ENCODE assay signal across 32 cellular contexts in the genomic region with DNA sequence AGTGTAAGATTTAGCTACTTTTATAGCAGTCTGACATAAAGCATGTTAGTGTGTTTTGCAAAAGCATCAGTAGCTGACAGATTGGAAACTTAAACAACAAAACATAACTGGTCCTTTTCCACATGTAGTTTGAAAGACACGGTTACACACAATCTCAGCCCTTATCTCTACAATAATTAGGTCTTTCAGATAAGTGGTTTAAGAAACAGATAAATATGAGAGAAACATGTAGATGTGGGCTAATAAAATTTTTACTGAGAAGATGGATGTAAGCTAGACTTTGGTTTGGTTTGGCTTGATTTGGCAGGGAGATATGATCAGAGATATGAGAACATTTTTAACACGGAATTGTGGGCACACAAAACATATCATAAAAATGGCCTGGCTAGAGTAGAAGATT.
"Had no signal": no experiment of that assay in that cellular context is flagged by ENCODE, and none has a peak within 500 bp of the region (broad histone marks: within the 10 kb centered on the region; RNA-seq: fewer than 3 reads in every experiment).

No MANE protein-coding gene starts in this region.

- ATAC-seq: activated CD4-positive, alpha-beta T cell treated with anti-CD3 and anti-CD28 coated beads for 36 hours; activated naive CD4-positive, alpha-beta T cell treated with anti-CD3 and anti-CD28 coated beads, Interleukin-2, amount 50 U/mL, for 72 hours; activated T-cell treated with anti-CD3 and anti-CD28 coated beads, Interleukin-2, amount 50 U/mL, for 72 hours; foreskin keratinocyte; gastrocnemius medialis; heart left ventricle had no signal

- H3K4me3 ChIP-seq: coronary artery, esophagus squamous epithelium, gastrocnemius medialis, heart left ventricle had no signal

- H3K27me3 ChIP-seq: brain microvascular endothelial cell, esophagus squamous epithelium, foreskin keratinocyte, gastrocnemius medialis, heart left ventricle had no signal

- H3K4me3 Mint-ChIP-seq: activated CD4-positive, alpha-beta memory T cell treated with anti-CD3 and anti-CD28 coated beads, Interleukin-2, amount 10 ng/mL, durations not matched to agents 7 days and 5 days; activated CD4-positive, alpha-beta T cell treated with anti-CD3 and anti-CD28 coated beads for 36 hours; activated CD4-positive, alpha-beta T cell treated with anti-CD3 and anti-CD28 coated beads, Interleukin-2, amount 10 ng/mL, durations not matched to agents 7 days and 5 days; activated naive CD4-positive, alpha-beta T cell treated with anti-CD3 and anti-CD28 coated beads for 36 hours; activated naive CD8-positive, alpha-beta T cell treated with anti-CD3 and anti-CD28 coated beads, Interleukin-2, amount 10 ng/mL, durations not matched to agents 7 days and 5 days; activated T-cell treated with anti-CD3 and anti-CD28 coated beads, Interleukin-2, amount 50 U/mL, for 24 hours; activated T-cell treated with anti-CD3 and anti-CD28 coated beads, Interleukin-2, amount 50 U/mL, for 72 hours; central memory CD8-positive, alpha-beta T cell; dendritic cell treated with granulocyte-macrophage colony-stimulating factor and Interleukin-4, amounts not matched to agents 40 ng/mL and 50 ng/mL, for 4 days had no signal

- H3K9me3 ChIP-seq: esophagus squamous epithelium, gastrocnemius medialis, heart left ventricle had no signal

- H3K9me3 Mint-ChIP-seq: activated T-cell treated with anti-CD3 and anti-CD28 coated beads, Interleukin-2, amount 50 U/mL, for 24 hours; central memory CD8-positive, alpha-beta T cell; dendritic cell treated with granulocyte-macrophage colony-stimulating factor and Interleukin-4, amounts not matched to agents 40 ng/mL and 50 ng/mL, for 4 days had no signal

- DNase-seq: activated CD4-positive, alpha-beta memory T cell treated with anti-CD3 and anti-CD28 coated beads, Interleukin-2, amount 10 ng/mL, durations not matched to agents 7 days and 5 days; activated CD4-positive, alpha-beta T cell treated with anti-CD3 and anti-CD28 coated beads for 36 hours; activated CD4-positive, alpha-beta T cell treated with anti-CD3 and anti-CD28 coated beads, Interleukin-2, amount 10 ng/mL, durations not matched to agents 7 days and 5 days; activated CD4-positive, alpha-beta T cell treated with anti-CD3 and anti-CD28 coated beads, Interleukin-2, amount 50 U/mL, for 4 hours; activated CD4-positive, CD25-positive, alpha-beta regulatory T cell; activated CD4-positive, CD25-positive, alpha-beta regulatory T cell treated with anti-CD3 and anti-CD28 coated beads, Interleukin-2, amount 50 U/mL, for 72 hours; activated CD8-positive, alpha-beta memory T cell treated with anti-CD3 and anti-CD28 coated beads, Interleukin-2, amount 50 U/mL, for 48 hours; activated effector memory CD4-positive, alpha-beta T cell treated with Interleukin-2 at 50 U/mL for 16 hours; activated gamma-delta T cell treated with Interleukin-2 at 50 U/mL for 16 hours; activated naive CD4-positive, alpha-beta T cell treated with anti-CD3 and anti-CD28 coated beads for 36 hours; activated naive CD8-positive, alpha-beta T cell treated with anti-CD3 and anti-CD28 coated beads, Interleukin-2, amount 10 ng/mL, durations not matched to agents 7 days and 5 days; activated T-cell treated with anti-CD3 and anti-CD28 coated beads for 4 hours; activated T-cell treated with anti-CD3 and anti-CD28 coated beads, Interleukin-2, amount 50 U/mL, for 24 hours; activated T-cell treated with anti-CD3 and anti-CD28 coated beads, Interleukin-2, amount 50 U/mL, for 72 hours; amniotic stem cell; anterior cingulate cortex; brain microvascular endothelial cell; effector CD4-positive, alpha-beta T cell; esophagus squamous epithelium; foreskin keratinocyte; gastrocnemius medialis; glutamatergic neuron; heart left ventricle; T-helper 2 cell had no signal

- H3K4me1 Mint-ChIP-seq: activated CD4-positive, alpha-beta memory T cell treated with anti-CD3 and anti-CD28 coated beads, Interleukin-2, amount 10 ng/mL, durations not matched to agents 7 days and 5 days; activated CD4-positive, alpha-beta T cell treated with anti-CD3 and anti-CD28 coated beads for 36 hours; activated CD4-positive, alpha-beta T cell treated with anti-CD3 and anti-CD28 coated beads, Interleukin-2, amount 10 ng/mL, durations not matched to agents 7 days and 5 days; activated naive CD8-positive, alpha-beta T cell treated with anti-CD3 and anti-CD28 coated beads, Interleukin-2, amount 10 ng/mL, durations not matched to agents 7 days and 5 days; central memory CD8-positive, alpha-beta T cell had no signal

- H3K27ac ChIP-seq: brain microvascular endothelial cell, coronary artery, epithelial cell of prostate, esophagus squamous epithelium, foreskin keratinocyte, gastrocnemius medialis, heart left ventricle had no signal

- H3K36me3 ChIP-seq: brain microvascular endothelial cell had no signal

- H3K4me1 ChIP-seq: esophagus squamous epithelium, foreskin keratinocyte, gastrocnemius medialis, heart left ventricle had no signal

- H3K27ac Mint-ChIP-seq: activated CD4-positive, alpha-beta memory T cell treated with anti-CD3 and anti-CD28 coated beads, Interleukin-2, amount 10 ng/mL, durations not matched to agents 7 days and 5 days; activated CD4-positive, alpha-beta T cell treated with anti-CD3 and anti-CD28 coated beads for 36 hours; activated CD4-positive, alpha-beta T cell treated with anti-CD3 and anti-CD28 coated beads, Interleukin-2, amount 10 ng/mL, durations not matched to agents 7 days and 5 days; activated naive CD4-positive, alpha-beta T cell treated with anti-CD3 and anti-CD28 coated beads for 36 hours; activated naive CD4-positive, alpha-beta T cell treated with anti-CD3 and anti-CD28 coated beads, Interleukin-2, amount 50 U/mL, for 72 hours; activated naive CD8-positive, alpha-beta T cell treated with anti-CD3 and anti-CD28 coated beads, Interleukin-2, amount 10 ng/mL, durations not matched to agents 7 days and 5 days; activated T-cell treated with anti-CD3 and anti-CD28 coated beads, Interleukin-2, amount 50 U/mL, for 24 hours; activated T-cell treated with anti-CD3 and anti-CD28 coated beads, Interleukin-2, amount 50 U/mL, for 72 hours; dendritic cell treated with granulocyte-macrophage colony-stimulating factor and Interleukin-4, amounts not matched to agents 40 ng/mL and 50 ng/mL, for 4 days had no signal

- H3K27me3 Mint-ChIP-seq: activated CD4-positive, alpha-beta memory T cell treated with anti-CD3 and anti-CD28 coated beads, Interleukin-2, amount 10 ng/mL, durations not matched to agents 7 days and 5 days; activated CD4-positive, alpha-beta T cell treated with anti-CD3 and anti-CD28 coated beads for 36 hours; activated CD4-positive, alpha-beta T cell treated with anti-CD3 and anti-CD28 coated beads, Interleukin-2, amount 10 ng/mL, durations not matched to agents 7 days and 5 days; activated naive CD8-positive, alpha-beta T cell treated with anti-CD3 and anti-CD28 coated beads, Interleukin-2, amount 10 ng/mL, durations not matched to agents 7 days and 5 days; activated T-cell treated with anti-CD3 and anti-CD28 coated beads, Interleukin-2, amount 50 U/mL, for 24 hours; central memory CD8-positive, alpha-beta T cell; dendritic cell treated with granulocyte-macrophage colony-stimulating factor and Interleukin-4, amounts not matched to agents 40 ng/mL and 50 ng/mL, for 4 days had no signal

- FAIRE-seq: astrocyte, bronchial epithelial cell, endothelial cell of umbilical vein had no signal
